16 cellular contexts compared by ENCODE assay signal in the genomic region with DNA sequence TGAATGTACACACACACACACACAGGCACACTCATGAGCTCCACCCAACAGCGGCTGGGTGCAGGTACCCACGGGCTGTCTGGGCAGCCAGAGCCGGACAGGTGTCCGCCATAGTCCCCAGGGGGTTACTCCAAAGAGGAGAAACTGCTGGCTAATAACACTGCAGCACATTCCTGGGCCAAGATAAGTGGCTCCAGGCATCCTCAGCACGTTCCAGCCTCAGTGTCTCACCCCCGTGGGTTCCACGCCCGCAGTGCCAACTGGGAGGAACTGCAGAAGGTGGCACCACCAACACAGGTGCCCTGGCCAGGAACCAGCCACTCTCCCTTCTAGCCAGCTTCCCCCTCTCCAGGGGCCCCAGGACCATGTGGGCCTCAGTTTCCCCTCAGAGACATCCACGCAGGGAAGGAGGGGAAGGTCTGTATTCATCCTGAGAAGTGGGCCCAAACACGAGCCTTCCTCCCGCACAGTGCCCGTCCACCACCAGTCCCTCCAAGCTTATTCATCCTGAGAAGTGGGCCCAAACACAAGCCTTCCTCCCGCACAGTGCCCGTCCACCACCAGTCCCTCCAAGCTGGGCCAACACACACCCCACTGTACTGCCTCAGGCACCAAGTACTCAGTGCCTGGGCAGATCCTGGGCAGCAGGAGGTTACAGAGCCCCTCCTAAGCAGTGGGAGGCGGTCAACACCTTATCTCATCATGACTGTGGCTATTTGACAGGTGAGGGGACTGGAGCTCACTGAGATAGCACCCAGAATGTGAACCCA. TPM values are rescaled to one million over a fixed set of nuclear protein-coding genes. Genes with fewer than 3 reads are reported as not detected.
DNase-seq lines count a peak whose midpoint lies in the region; TF ChIP-seq lines count a peak whose summit lies in the region.
"Had no signal": no experiment of that assay in that cellular context is flagged by ENCODE, and none has a peak within 500 bp of the region (broad histone marks: within the 10 kb centered on the region; RNA-seq: fewer than 3 reads in every experiment).

No MANE protein-coding gene starts in this region.

- H3K4me1 ChIP-seq in ascending aorta (peaks cover 37 to 77% of the 10 kb centered on the region in 2 donors), stomach (peaks cover 30 to 82% (median 58%) of the 10 kb centered on the region in 4 donors)

- H3K27ac Mint-ChIP-seq in CD14-positive monocyte: no peak overlapping the region
- H3K27ac Mint-ChIP-seq: activated naive CD8-positive, alpha-beta T cell; B cell; endodermal cell; memory B cell had no signal

- H3K27ac ChIP-seq in ascending aorta: peak overlapping the region; percentile 92 to 94
- H3K27ac ChIP-seq in stomach: peak overlapping the region in 4 of 5 donors; percentile 78 to 83 (median 80)

- TF ChIP-seq POLR2A in stomach (IDR thresholded peaks at IDR 0.05): no peak

- no peak overlapping the region for H3K4me3 ChIP-seq in ascending aorta
- no peak overlapping the region for H3K4me3 ChIP-seq in stomach

- H3K9me3 Mint-ChIP-seq in CD14-positive monocyte: no peaks in the 10 kb centered on the region
- H3K9me3 Mint-ChIP-seq: endodermal cell, memory B cell had no signal

- 82 to 87% (median 86%) methylated on average over 12 to 15 of the region's 15 CpGs for WGBS in stomach, 5 donors

- H3K4me3 Mint-ChIP-seq in CD14-positive monocyte: no peak overlapping the region
- H3K4me3 Mint-ChIP-seq: activated naive CD8-positive, alpha-beta T cell; B cell; endodermal cell; memory B cell had no signal

- H3K27me3 ChIP-seq in ascending aorta: no peaks in the 10 kb centered on the region
- no peaks in the 10 kb centered on the region for H3K27me3 ChIP-seq in stomach

- DNase-seq in CD14-positive monocyte (ENCODE audit: low spot score): peak; percentile 41
- peak in 1 of 2 donors; percentile 58 for DNase-seq in ascending aorta (ENCODE audit: low spot score in 2 of 2)
- DNase-seq in mesenteric fat pad (ENCODE audit: low spot score): peak; percentile 71
- DNase-seq in stomach: peak; percentile 17
- no peak for DNase-seq in activated gamma-delta T cell (lab: John Stamatoyannopoulos, UW)
- DNase-seq in AML-193 (lab: John Stamatoyannopoulos, UW): no peak
- DNase-seq in UCSD-AML1 (lab: John Stamatoyannopoulos, UW; ENCODE audit: unreplicated experiment): no peak
- DNase-seq: DND-41; endodermal cell; foreskin fibroblast; NCI-H526 treated with DMSO at 0.1 percent for 48 hours; occipital lobe; stimulated activated CD4-positive, alpha-beta T cell treated with anti-CD3 and anti-CD28 coated beads, Interleukin-15, amount 100 ng/mL, for 24 hours had no signal

- TF ChIP-seq CTCF in CD14-positive monocyte (IDR thresholded peaks at IDR 0.05): no peak
- TF ChIP-seq CTCF in ascending aorta (IDR thresholded peaks at IDR 0.05): no peak
- no peak for TF ChIP-seq CTCF in stomach (IDR thresholded peaks at IDR 0.05)

- H3K36me3 ChIP-seq in ascending aorta (no peaks in the 10 kb centered on the region), stomach (no peaks in the 10 kb centered on the region)

- TF ChIP-seq EP300 in stomach (IDR thresholded peaks at IDR 0.05): no peak

- H3K9me3 ChIP-seq in ascending aorta (no peaks in the 10 kb centered on the region), stomach (no peaks in the 10 kb centered on the region)

- peaks cover 0 to 9% (median 0%) of the 10 kb centered on the region in 3 donors for H3K27me3 Mint-ChIP-seq in CD14-positive monocyte (ENCODE audit: low read depth in 3 of 3)
- H3K27me3 Mint-ChIP-seq: activated naive CD8-positive, alpha-beta T cell had no signal

- intact Hi-C loops in CD14-positive monocyte (cut with micrococcal nuclease): no loop called here
- intact Hi-C loops in ascending aorta (cut with DNase I): no loop called here
- intact Hi-C loops in stomach (cut with DNase I; ENCODE audit: low total_unique reads): no loop called here

- peaks cover 8% of the 10 kb centered on the region for H3K4me1 Mint-ChIP-seq in CD14-positive monocyte
- H3K4me1 Mint-ChIP-seq: B cell, memory B cell had no signal

- peaks cover 1 to 9% of the 10 kb centered on the region in 2 donors for H3K36me3 Mint-ChIP-seq in CD14-positive monocyte
- H3K36me3 Mint-ChIP-seq: activated naive CD8-positive, alpha-beta T cell; memory B cell had no signal

RNA-seq across cellular contexts. Expression of gene TNS1, which starts 47.6 kb away (rescaled TPM):
- 1 to 10 TPM in 1 of 2 donors, under 1 TPM in 1; 0.26 to 1.6 TPM for polyA plus RNA-seq in CD14-positive monocyte
- 1,334 TPM for total RNA-seq in ascending aorta
- total RNA-seq in mesenteric fat pad: 449 TPM
- total RNA-seq in stomach: 100 to 1,000 TPM; 145 to 682 (median 198) TPM
- polyA plus RNA-seq in stomach: 10 to 100 TPM; 18.5 to 44.9 (median 33.2) TPM

Comparison
In these comparisons a context has a peak if more than half of its experiments do, and no peak if none do; other contexts are left out.
1. DNase-seq: peak in CD14-positive monocyte (single experiment), mesenteric fat pad (single experiment) and stomach (single experiment); none in activated gamma-delta T cell (single experiment), AML-193 (0 of 2) and UCSD-AML1 (single experiment).